8 cellular contexts compared by ENCODE assay signal in genomic region chr1:23530750-23531651, GRCh38. TPM values are rescaled to one million over a fixed set of nuclear protein-coding genes. Genes with fewer than 3 reads are reported as not detected.
DNase-seq lines count a peak whose midpoint lies in the region; ATAC-seq and TF ChIP-seq lines count a peak whose summit lies in the region.

Gene E2F2 (minus strand): TSS chr1:23531233. CDS start chr1:23530793, 440 bp downstream.

- H3K27me3 Mint-ChIP-seq in chondrocyte (ENCODE audit: low read depth) = no peaks in the 10 kb centered on the region

- H3K9me3 Mint-ChIP-seq in chondrocyte (ENCODE audit: low read depth) = no peaks in the 10 kb centered on the region

- TF ChIP-seq CTCF in GM13976 (IDR thresholded peaks at IDR 0.05; ENCODE audit: borderline replicate concordance, control extremely low read depth, extremely low read depth, insufficient read depth, missing control alignments) (peak; percentile 25), chondrocyte (IDR thresholded peaks at IDR 0.05) (no peak)

- H3K4me3 Mint-ChIP-seq in chondrocyte (ENCODE audit: unreplicated experiment) = peak within 1 kb of the TSS; percentile 90

- DNase-seq in GM13976 (ENCODE audit: low spot score) (peak; percentile 97), NCI-H460 (ENCODE audit: extremely low read depth, low read depth) (peak; percentile 79), chondrocyte (ENCODE audit: low spot score) (no peak), left colon (peak; percentile 87 to 90)
- DNase-seq in activated CD4-positive, alpha-beta T cell treated with anti-CD3 and anti-CD28 coated beads for 24 hours (ENCODE audit: low read depth in 2 of 2) = peak; percentile 60 to 68
- DNase-seq in stimulated activated CD4-positive, alpha-beta T cell treated with anti-CD3 and anti-CD28 coated beads, Interleukin-1b, Interleukin-23, amount 100 ng/mL, for 4 hours (ENCODE audit: low read depth in 2 of 2) = peak; percentile 70 to 72

- no peaks in the 10 kb centered on the region for H3K36me3 Mint-ChIP-seq in chondrocyte (ENCODE audit: low read depth)

- in situ Hi-C loops in GM13976 (cut with MboI; ENCODE audit: low sequenced_read_pairs, unreplicated experiment) = no loop called here

- no peak within 1 kb of the TSS for H3K27ac Mint-ChIP-seq in chondrocyte (ENCODE audit: unreplicated experiment)

- intact Hi-C loops in left colon (cut with DNase I, micrococcal nuclease) = no loop called here

- peaks cover 33% of the 10 kb centered on the region for H3K4me1 Mint-ChIP-seq in chondrocyte (ENCODE audit: low read depth)

- peak; percentile 50 for ATAC-seq in HG03139 (IDR thresholded peaks at IDR 0.05; ENCODE audit: unreplicated experiment)
- peak; percentile 53 for ATAC-seq in left colon
- no peak for ATAC-seq in HG03095 (IDR thresholded peaks at IDR 0.05; ENCODE audit: unreplicated experiment)

RNA-seq across cellular contexts. Expression of gene E2F2, which starts in this region (rescaled TPM):
- total RNA-seq in NCI-H460 (2014; rRNA removed; shearing (Covaris generic)) = 3.4 and 3.9 TPM in 2 replicates
- polyA plus RNA-seq in NCI-H460 (2014; cell fraction: nucleus; rRNA removed) = 13.1 and 15.6 TPM in 2 replicates
- total RNA-seq in chondrocyte (0.72 to 4.3 TPM (median 0.87 TPM) in 3 replicates), left colon (10 to 100 TPM; 10.9 to 12.1 TPM)
